ENCODE assay signal across 10 cellular contexts in the genomic region with DNA sequence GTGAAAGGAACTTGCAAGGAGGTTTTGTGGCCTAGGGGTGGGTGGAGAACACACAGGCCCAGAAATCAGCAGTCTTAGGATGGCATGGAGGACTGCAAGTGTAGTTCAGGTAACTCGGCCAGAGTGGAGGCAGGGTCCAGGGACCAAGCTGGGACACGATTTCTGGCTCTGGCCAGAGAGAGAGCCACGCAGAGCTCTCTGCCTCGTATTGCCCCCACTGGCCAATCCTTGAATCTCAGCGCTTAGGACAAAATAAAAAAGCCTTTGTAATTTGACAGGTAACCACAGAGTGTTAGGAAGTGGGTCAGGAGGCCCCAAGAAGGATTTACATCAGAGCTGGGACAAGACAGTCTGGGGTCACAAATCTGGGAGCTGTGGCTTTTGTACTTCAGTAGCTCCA. TPM values are rescaled to one million over a fixed set of nuclear protein-coding genes. Genes with fewer than 3 reads are reported as not detected.
DNase-seq lines count a peak whose midpoint lies in the region; ATAC-seq, FAIRE-seq and TF ChIP-seq lines count a peak whose summit lies in the region.
"Had no signal": no experiment of that assay in that cellular context is flagged by ENCODE, and none has a peak within 500 bp of the region (broad histone marks: within the 10 kb centered on the region; RNA-seq: fewer than 3 reads in every experiment).

No MANE protein-coding gene starts in this region.

- H3K79me2 ChIP-seq in OCI-LY1 (ENCODE audit: insufficient read depth, low read length) (peaks cover 100% of the 10 kb centered on the region), H1 (ENCODE audit: control insufficient read depth in 1 of 2, insufficient read depth in 2 of 2, low read length in 2 of 2) (peaks cover 0 to 82% of the 10 kb centered on the region in 2 experiments; a peak in 2 of 4 replicates)

- H3K9me2 ChIP-seq in OCI-LY1 (ENCODE audit: low read depth, low read length) = no peaks in the 10 kb centered on the region

- ATAC-seq in psoas muscle (no peak), GM21576 (IDR thresholded peaks at IDR 0.05; ENCODE audit: unreplicated experiment) (no peak), GM18517 (IDR thresholded peaks at IDR 0.05; ENCODE audit: unreplicated experiment) (no peak), HG03460 (IDR thresholded peaks at IDR 0.05; ENCODE audit: unreplicated experiment) (no peak)

- no peak overlapping the region for H3K14ac ChIP-seq in H1 (ENCODE audit: insufficient read length)

- no peak overlapping the region for H4K91ac ChIP-seq in H1 (replicated peaks; ENCODE audit: insufficient read length, low read length)

- H4K5ac ChIP-seq in H1 (ENCODE audit: insufficient read length, low read depth, low read length) = no peak overlapping the region

- DNase-seq in NCI-H2227 (lab: John Stamatoyannopoulos, UW; ENCODE audit: unreplicated experiment) (peak; percentile 1), NCI-H2227 treated with DMSO at 0.1 percent for 48 hours (lab: John Stamatoyannopoulos, UW) (no peak), H1 (ENCODE audit: low read depth in 1 of 2, low spot score in 2 of 2) (no peak), psoas muscle (no peak)
- DNase-seq: activated CD4-positive, alpha-beta T cell treated with anti-CD3 and anti-CD28 coated beads for 4 hours; NCI-H2029 treated with DMSO at 0.1 percent for 48 hours had no signal

- no peak for TF ChIP-seq POLR2A in H1 (IDR thresholded peaks at IDR 0.05; ENCODE audit: control extremely low read depth in 1 of 2, low read depth in 2 of 2, low read length in 2 of 2)

- no peak overlapping the region for H2AK5ac ChIP-seq in H1 (ENCODE audit: low read depth, low read length)

- H3K9ac ChIP-seq in OCI-LY1 (ENCODE audit: low read length) (no peak overlapping the region), H1 (replicated peaks in 1 of 4; ENCODE audit: extremely low read depth in 1 of 4, low read depth in 3 of 4, low read length in 3 of 4) (no peak overlapping the region)

- H3K79me1 ChIP-seq in H1 (ENCODE audit: low read depth, low read length) = peaks cover 9% of the 10 kb centered on the region

- H3K4me3 ChIP-seq in OCI-LY1 (ENCODE audit: low read depth, low read length, poor library complexity, severe bottlenecking) (no peak overlapping the region), H1 (ENCODE audit: extremely low read depth in 1 of 4, insufficient read depth in 2 of 4, low read depth in 3 of 4, low read length in 4 of 4) (no peak overlapping the region), psoas muscle (no peak overlapping the region)

- WGBS in H1 (ENCODE audit: extremely low coverage in 1 of 2, insufficient coverage in 1 of 2, insufficient read length in 1 of 2, insufficient replicate concordance in 2 of 2, low coverage in 1 of 2, low lambda C conversion rate in 2 of 2, missing lambda C conversion rate in 1 of 2), 2 experiments = 56% methylated on average over 5 of the region's 5 CpGs; no CpG with 5 or more reads in 1 of the 2 experiments
- WGBS in psoas muscle, 3 donors = 68 to 70% (median 69%) methylated on average over 5 of the region's 5 CpGs

- intact Hi-C loops in psoas muscle (cut with DNase I) = no loop called here

- H3K27me3 ChIP-seq in OCI-LY1 (ENCODE audit: insufficient read depth, low read length) = no peaks in the 10 kb centered on the region
- H3K27me3 ChIP-seq in H1 (replicated peaks in 1 of 4; ENCODE audit: control insufficient read depth in 3 of 4, extremely low read depth in 1 of 4, insufficient read depth in 3 of 4, low read length in 3 of 4) = no peaks in the 10 kb centered on the region
- no peaks in the 10 kb centered on the region for H3K27me3 ChIP-seq in psoas muscle (ENCODE audit: insufficient read depth in 3 of 3, low read length in 2 of 3)

- H3K4me2 ChIP-seq in OCI-LY1 (ENCODE audit: low read length) (peak overlapping the region; percentile 28; the same call in 1 of the 2 replicates), H1 (ENCODE audit: insufficient read depth in 1 of 2, low read depth in 2 of 2, low read length in 2 of 2) (no peak overlapping the region)

- H3K56ac ChIP-seq in H1 (replicated peaks; ENCODE audit: insufficient read length, low read depth, low read length) = no peak overlapping the region

- POLR2A ChIA-PET in H1 (lab: Charles Lee; ENCODE audit: partially characterized antibody) = no interaction called here

- H2BK20ac ChIP-seq in H1 (ENCODE audit: low read length) = no peak overlapping the region

- no peak overlapping the region for H2BK15ac ChIP-seq in H1 (ENCODE audit: low read length)

- TF ChIP-seq EP300 in H1 (IDR thresholded peaks at IDR 0.05; ENCODE audit: borderline replicate concordance in 1 of 2, low read depth in 2 of 2, low read length in 2 of 2) = no peak

- no peak overlapping the region for H3K4ac ChIP-seq in H1 (replicated peaks; ENCODE audit: insufficient read length, low read depth, low read length)

- no peak overlapping the region for H2BK5ac ChIP-seq in H1 (ENCODE audit: low read depth, low read length)

- H3K27ac ChIP-seq in OCI-LY1 (ENCODE audit: low read depth, low read length, poor library complexity, severe bottlenecking) = peak overlapping the region; percentile 73
- no peak overlapping the region for H3K27ac ChIP-seq in H1 (ENCODE audit: low read depth, low read length)
- no peak overlapping the region for H3K27ac ChIP-seq in psoas muscle

- H3K4me1 ChIP-seq in OCI-LY1 (ENCODE audit: insufficient read depth, low read length, severe bottlenecking) (peaks cover 96% of the 10 kb centered on the region), H1 (replicated peaks in 1 of 4; ENCODE audit: control insufficient read depth in 3 of 4, insufficient read depth in 4 of 4, low read length in 3 of 4) (peaks cover 2 to 12% (median 8%) of the 10 kb centered on the region in 4 experiments; a peak in 4 of 7 replicates), psoas muscle (peaks cover 25% of the 10 kb centered on the region)

- H2BK120ac ChIP-seq in H1 (replicated peaks; ENCODE audit: low read depth, low read length) = no peak overlapping the region

- H3F3A ChIP-seq in OCI-LY1 (ENCODE audit: insufficient read depth, low read length) = no peaks in the 10 kb centered on the region

- H3K18ac ChIP-seq in H1 (ENCODE audit: extremely low read depth, low read length) = no peak overlapping the region

- H4K20me1 ChIP-seq in OCI-LY1 (ENCODE audit: insufficient read depth, low read length) = peaks cover 8% of the 10 kb centered on the region; the same call in 1 of the 2 replicates
- peaks cover 0 to 6% of the 10 kb centered on the region in 2 experiments for H4K20me1 ChIP-seq in H1 (replicated peaks in 1 of 2; ENCODE audit: control insufficient read depth in 1 of 2, insufficient read depth in 2 of 2, low read length in 2 of 2)

- FAIRE-seq in H1 (lab: Jason Lieb, UNC) = peak; percentile 66

- no peaks in the 10 kb centered on the region for H3K9me3 ChIP-seq in OCI-LY1 (ENCODE audit: low read length)
- H3K9me3 ChIP-seq in H1 (ENCODE audit: insufficient read depth in 2 of 2, low read depth in 1 of 2, low read length in 1 of 2) = no peaks in the 10 kb centered on the region
- H3K9me3 ChIP-seq in psoas muscle = no peaks in the 10 kb centered on the region

- H3K23ac ChIP-seq in H1 (ENCODE audit: insufficient read length) = no peak overlapping the region

- H3K23me2 ChIP-seq in H1 (ENCODE audit: low read depth, low read length) = no peaks in the 10 kb centered on the region

- H3K36me3 ChIP-seq in OCI-LY1 (ENCODE audit: insufficient read depth, low read length) = no peaks in the 10 kb centered on the region; the same call in 1 of the 2 replicates
- no peaks in the 10 kb centered on the region for H3K36me3 ChIP-seq in H1 (ENCODE audit: control insufficient read depth in 2 of 4, insufficient read depth in 4 of 4, low read length in 3 of 4)
- H3K36me3 ChIP-seq in psoas muscle (ENCODE audit: insufficient read depth in 1 of 2, low read depth in 1 of 2) = no peaks in the 10 kb centered on the region

- TF ChIP-seq CTCF in OCI-LY1 (IDR thresholded peaks at IDR 0.05; ENCODE audit: low read length) (peak; percentile 41), H1 (IDR thresholded peaks at IDR 0.05; ENCODE audit: control extremely low read depth in 1 of 3, insufficient read depth in 1 of 3, low read depth in 1 of 3, low read length in 3 of 3) (peak; percentile 29 to 71 (median 48); a peak in 3 of 4 replicates), psoas muscle (IDR thresholded peaks at IDR 0.05) (peak; percentile 8)

- no peak overlapping the region for H2AFZ ChIP-seq in OCI-LY1 (ENCODE audit: low read length)
- no peak overlapping the region for H2AFZ ChIP-seq in H1 (ENCODE audit: low read length)

- H2BK12ac ChIP-seq in H1 (ENCODE audit: low read depth, low read length) = 0 out of 2 replicates have a peak overlapping the region, but pooled peaks have one; percentile 1

- CTCF ChIA-PET in H1 (lab: Charles Lee; ENCODE audit: partially characterized antibody) = interaction anchor here (0.5 to 4.2 kb wide), 37 partner anchors 9 to 891 kb away, joined by 3 to 52 read pairs (median 4); a partner anchor contains a TSS

- H4K8ac ChIP-seq in H1 (ENCODE audit: extremely low read depth, insufficient read depth, low read length) = no peak overlapping the region

- peak; percentile 49 to 67 for TF ChIP-seq RAD21 in H1 (IDR thresholded peaks at IDR 0.05 in 1 of 2, conservative IDR thresholded peaks at IDR 0.05 in 1 of 2; ENCODE audit: low read depth in 2 of 2, low read length in 2 of 2)

TF ChIP-seq in H1, 55 proteins besides CTCF, POLR2A, EP300 and RAD21 (continues in another document):
- TF ChIP-seq GABPA (IDR thresholded peaks at IDR 0.05; ENCODE audit: borderline replicate concordance, insufficient read depth, low read length) = no peak
- TF ChIP-seq MAFK (IDR thresholded peaks at IDR 0.05; ENCODE audit: low read depth, low read length) = no peak
- TF ChIP-seq NANOG (IDR thresholded peaks at IDR 0.05; ENCODE audit: insufficient read depth, low read depth, low read length, poor library complexity, severe bottlenecking) = no peak
- TF ChIP-seq CREB1 (IDR thresholded peaks at IDR 0.05) = no peak
- TF ChIP-seq, protein P1, sequence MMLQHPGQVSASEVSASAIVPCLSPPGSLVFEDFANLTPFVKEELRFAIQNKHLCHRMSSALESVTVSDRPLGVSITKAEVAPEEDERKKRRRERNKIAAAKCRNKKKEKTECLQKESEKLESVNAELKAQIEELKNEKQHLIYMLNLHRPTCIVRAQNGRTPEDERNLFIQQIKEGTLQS (IDR thresholded peaks at IDR 0.05; ENCODE audit: insufficient read depth, low read depth, low read length) = no peak
- no peak for TF ChIP-seq RBBP5 (IDR thresholded peaks at IDR 0.05; ENCODE audit: borderline replicate concordance, low read depth, low read length)

RNA-seq across cellular contexts. Expression of a gene that starts 11.7 kb away (rescaled TPM):
- total RNA-seq in H1 (2021; fragmentation: NEBNext Ultra II Directional; extraction: Animal tissue kit (Norgen Biotek cat#: 25700)) = 11.4 and 11.8 TPM in 2 replicates
- polyA plus RNA-seq in H1 (2011; rRNA removed) = 1.7 and 3.9 TPM in 2 replicates
- 3.9 TPM for polyA plus RNA-seq in H1 (2011; cell fraction: cytosol; rRNA removed)
- polyA plus RNA-seq in H1 (2011; cell fraction: nucleus; rRNA removed) = 2.8 TPM
- polyA plus RNA-seq in H1 (2012, experiment 1 of 2) = 2.8 to 5.7 TPM (median 4.2 TPM) in 4 replicates
- polyA plus RNA-seq in H1 (2012, experiment 2 of 2) = 0.52 TPM
- 5.5 TPM for polyA plus RNA-seq in H1 (2013, experiment 1 of 2)
- 5.5 TPM for polyA plus RNA-seq in H1 (2013, experiment 2 of 2)
- 13.9 and 18.7 TPM in 2 replicates for polyA minus RNA-seq in H1 (2011; rRNA and poly(A)+ RNA removed)
- polyA minus RNA-seq in H1 (2011; cell fraction: cytosol; rRNA and poly(A)+ RNA removed) = 8.1 TPM
- polyA minus RNA-seq in H1 (2011; cell fraction: nucleus; rRNA and poly(A)+ RNA removed) = 10.2 TPM
- 1 to 10 TPM; 3.0 to 5.2 (median 4.2) TPM for total RNA-seq in psoas muscle
- 1 to 10 TPM in 2 of 3 donors, under 1 TPM in 1; 0.97 to 1.5 (median 1.5) TPM for polyA plus RNA-seq in psoas muscle
